1 cellular context compared by ENCODE assay signal in genomic region chr2:3241971-3242746, GRCh38.
TF ChIP-seq lines count a peak whose summit lies in the region.

No MANE protein-coding gene starts in this region.

TF ChIP-seq in GM12878, 131 proteins besides CTCF, POLR2A, EP300 and RAD21 (continued from another document):
- no peak for TF ChIP-seq ZNF274 (IDR thresholded peaks at IDR 0.05; ENCODE audit: insufficient read depth, insufficient read length)
- TF ChIP-seq TCF12 (IDR thresholded peaks at IDR 0.05; ENCODE audit: low read depth, low read length) = no peak
- TF ChIP-seq EZH2 (IDR thresholded peaks at IDR 0.05; ENCODE audit: borderline replicate concordance, control insufficient read depth, low read depth, low read length) = no peak
- TF ChIP-seq CBX3 (IDR thresholded peaks at IDR 0.05; ENCODE audit: borderline replicate concordance, low read depth) = no peak
- TF ChIP-seq NR2C1 (IDR thresholded peaks at IDR 0.05) = no peak
- TF ChIP-seq MEF2B (IDR thresholded peaks at IDR 0.05; ENCODE audit: partially characterized antibody, poor library complexity, severe bottlenecking) = no peak
- TF ChIP-seq ETV6 (conservative IDR thresholded peaks at IDR 0.05 in 1 of 2, IDR thresholded peaks at IDR 0.05 in 1 of 2; ENCODE audit: borderline replicate concordance in 1 of 2, low read depth in 1 of 2) = no peak
